In the genomic region with DNA sequence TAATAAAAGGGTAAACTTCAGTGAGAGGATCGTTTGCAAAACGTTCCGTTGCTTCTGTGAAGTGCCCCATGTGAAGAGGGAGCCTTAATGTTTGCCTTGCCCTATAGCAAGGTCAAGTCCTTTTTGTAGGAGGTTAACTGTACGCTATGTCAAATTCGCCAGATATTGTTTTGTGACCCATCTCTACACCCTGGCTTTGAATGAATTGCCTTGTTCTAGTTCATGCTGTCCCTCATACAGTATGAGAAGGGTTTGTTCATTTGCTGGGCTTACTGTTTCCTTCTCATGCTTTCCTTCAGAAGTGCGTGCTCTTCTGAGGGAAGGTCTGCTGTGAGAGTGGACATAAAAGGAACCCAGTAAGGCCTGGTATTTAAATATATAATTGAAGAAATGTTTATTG, we compare ENCODE assay signal across 1 cellular context.
TF ChIP-seq lines count a peak whose summit lies in the region.

No MANE protein-coding gene starts in this region.

TF ChIP-seq in HepG2, 621 proteins besides CTCF, POLR2A, EP300 and RAD21:
- TF ChIP-seq ZNF558 (CRISPR knock-in tag; IDR thresholded peaks at IDR 0.05; ENCODE audit: borderline replicate concordance): no peak
- TF ChIP-seq SNAPC5 (CRISPR knock-in tag; IDR thresholded peaks at IDR 0.05; ENCODE audit: borderline replicate concordance): 0 out of 2 replicates have a peak, but pooled peaks have one; percentile 31
- TF ChIP-seq HMGXB4 (CRISPR knock-in tag; IDR thresholded peaks at IDR 0.05; ENCODE audit: borderline replicate concordance in 1 of 2, low read depth in 1 of 2): peak in 1 of 2 experiments; percentile 8; a peak in 1 of 4 replicates
